Comparison of ENCODE assay signal across 18 cellular contexts in genomic region chr1:209766051-209766450, GRCh38. TPM values are rescaled to one million over a fixed set of nuclear protein-coding genes. Genes with fewer than 3 reads are reported as not detected.
DNase-seq lines count a peak whose midpoint lies in the region; ATAC-seq and TF ChIP-seq lines count a peak whose summit lies in the region.
"Had no signal": no experiment of that assay in that cellular context is flagged by ENCODE, and none has a peak within 500 bp of the region (broad histone marks: within the 10 kb centered on the region; RNA-seq: fewer than 3 reads in every experiment).

No MANE protein-coding gene starts in this region.

- no peak overlapping the region for H2BK15ac ChIP-seq in H9 (ENCODE audit: low read depth, low read length)

- H3K4ac ChIP-seq in H9 (ENCODE audit: low read depth, low read length), result no peak overlapping the region

- no peaks in the 10 kb centered on the region for H3K23me2 ChIP-seq in H9 (ENCODE audit: insufficient read length, low read depth, low read length, poor library complexity, severe bottlenecking)

- H3K14ac ChIP-seq in H9 (ENCODE audit: insufficient read depth, low read length), result no peak overlapping the region

- no peak overlapping the region for H2AFZ ChIP-seq in H9 (ENCODE audit: low read length)

- H2BK12ac ChIP-seq in H9 (ENCODE audit: insufficient read length, low read depth, low read length), result no peak overlapping the region

- no peaks in the 10 kb centered on the region for H3K9me3 Mint-ChIP-seq in activated CD4-positive, alpha-beta T cell treated with anti-CD3 and anti-CD28 coated beads, Interleukin-2, amount 10 ng/mL, durations not matched to agents 7 days and 5 days
- H3K9me3 Mint-ChIP-seq in H9 (no peaks in the 10 kb centered on the region; a peak in 1 of 5 replicates), activated B cell treated with CpG ODN at 0.5 μM for 24 hours (no peaks in the 10 kb centered on the region), naive B cell (no peaks in the 10 kb centered on the region)
- H3K9me3 Mint-ChIP-seq: neural crest cell had no signal

- no peaks in the 10 kb centered on the region for H3K27me3 Mint-ChIP-seq in activated CD4-positive, alpha-beta T cell treated with anti-CD3 and anti-CD28 coated beads, Interleukin-2, amount 10 ng/mL, durations not matched to agents 7 days and 5 days
- H3K27me3 Mint-ChIP-seq in H9 (ENCODE audit: low read depth), result peaks cover 9% of the 10 kb centered on the region
- H3K27me3 Mint-ChIP-seq in activated B cell treated with CpG ODN at 0.5 μM for 24 hours, result no peaks in the 10 kb centered on the region
- H3K27me3 Mint-ChIP-seq in naive B cell, result no peaks in the 10 kb centered on the region

- peaks cover 67% of the 10 kb centered on the region for H3K4me1 Mint-ChIP-seq in activated CD4-positive, alpha-beta T cell treated with anti-CD3 and anti-CD28 coated beads, Interleukin-2, amount 10 ng/mL, durations not matched to agents 7 days and 5 days
- H3K4me1 Mint-ChIP-seq in H9 (peaks cover 0 to 6% of the 10 kb centered on the region in 2 experiments; a peak in 1 of 4 replicates), activated B cell treated with CpG ODN at 0.5 μM for 24 hours (peaks cover 45% of the 10 kb centered on the region), naive B cell (peaks cover 20 to 72% (median 62%) of the 10 kb centered on the region in 3 donors)

- no peaks in the 10 kb centered on the region for H3K4me1 ChIP-seq in H9 (ENCODE audit: insufficient read depth, low read length)
- H3K4me1 ChIP-seq in lower lobe of right lung, result peaks cover 30% of the 10 kb centered on the region

- no peaks in the 10 kb centered on the region for H3K79me1 ChIP-seq in H9 (ENCODE audit: insufficient read depth, low read depth, low read length, poor library complexity, severe bottlenecking)

- no peaks in the 10 kb centered on the region for H3K79me2 ChIP-seq in H9 (ENCODE audit: insufficient read depth, low read length)

- intact Hi-C loops in activated B cell treated with CpG ODN at 0.5 μM for 24 hours (cut with micrococcal nuclease), result no loop called here
- intact Hi-C loops in lower lobe of right lung (cut with DNase I), result no loop called here

- no peak overlapping the region for H2BK5ac ChIP-seq in H9 (ENCODE audit: insufficient read length, low read length)

- H3K36me3 ChIP-seq in lower lobe of right lung, result no peaks in the 10 kb centered on the region
- H3K36me3 ChIP-seq: thoracic aorta had no signal

- WGBS in H9 (ENCODE audit: extremely low coverage, insufficient read length, low lambda C conversion rate), result no CpG with 5 or more reads among the region's 2 CpGs

- H3K4me2 ChIP-seq in H9 (ENCODE audit: insufficient read depth, insufficient read length, low read length), result no peak overlapping the region

- no peak overlapping the region for H2BK120ac ChIP-seq in H9 (ENCODE audit: low read depth, low read length, poor library complexity, severe bottlenecking)

- no peak for TF ChIP-seq CTCF in H9 (conservative IDR thresholded peaks at IDR 0.05)
- TF ChIP-seq CTCF in activated B cell treated with CpG ODN at 0.5 μM for 24 hours (IDR thresholded peaks at IDR 0.05), result no peak
- no peak for TF ChIP-seq CTCF in lower lobe of right lung (IDR thresholded peaks at IDR 0.05)

- H3K27ac Mint-ChIP-seq in activated CD4-positive, alpha-beta T cell treated with anti-CD3 and anti-CD28 coated beads, Interleukin-2, amount 10 ng/mL, durations not matched to agents 7 days and 5 days, result peak overlapping the region; percentile 75
- H3K27ac Mint-ChIP-seq in H9 (no peak overlapping the region), activated B cell treated with CpG ODN at 0.5 μM for 24 hours (peak overlapping the region; percentile 75), naive B cell (peak overlapping the region in 5 of 6 donors; percentile 20 to 93 (median 67))

- no peak for DNase-seq in activated CD4-positive, alpha-beta T cell treated with anti-CD3 and anti-CD28 coated beads, Interleukin-2, amount 10 ng/mL, durations not matched to agents 7 days and 5 days
- no peak for DNase-seq in activated CD4-positive, alpha-beta T cell treated with anti-CD3 and anti-CD28 coated beads for 1 hour
- no peak for DNase-seq in H9
- no peak for DNase-seq in activated B cell treated with CpG ODN at 0.5 μM for 24 hours
- no peak for DNase-seq in naive B cell
- DNase-seq in activated gamma-delta T cell treated with Interleukin-2 at 50 U/mL for 16 hours, result no peak
- DNase-seq in lower lobe of right lung, result no peak
- no peak for DNase-seq in NCI-H82 (lab: John Stamatoyannopoulos, UW)
- DNase-seq: activated CD4-positive, alpha-beta T cell treated with anti-CD3 and anti-CD28 coated beads, Interleukin-2, amount 50 U/mL, for 1 hour; activated naive CD4-positive, alpha-beta T cell; Calu3; NCI-H2029 treated with DMSO at 0.1 percent for 48 hours; NCI-H524 treated with DMSO at 0.1 percent for 48 hours; retina; RPMI8226 had no signal

- no peak overlapping the region for H4K91ac ChIP-seq in H9 (ENCODE audit: insufficient read length, low read depth, low read length)

- H3K56ac ChIP-seq in H9 (ENCODE audit: insufficient read length, low read depth, low read length), result peak overlapping the region; percentile 76

- H3K36me3 Mint-ChIP-seq in activated CD4-positive, alpha-beta T cell treated with anti-CD3 and anti-CD28 coated beads, Interleukin-2, amount 10 ng/mL, durations not matched to agents 7 days and 5 days (ENCODE audit: low read depth), result peaks cover 56% of the 10 kb centered on the region
- H3K36me3 Mint-ChIP-seq in H9 (ENCODE audit: insufficient read depth in 1 of 3, low read depth in 3 of 3) (no peaks in the 10 kb centered on the region; a peak in 1 of 7 replicates), activated B cell treated with CpG ODN at 0.5 μM for 24 hours (ENCODE audit: low read depth) (peaks cover 71% of the 10 kb centered on the region), naive B cell (peaks cover 34 to 67% of the 10 kb centered on the region in 2 donors)

- no peak overlapping the region for H3K4me3 ChIP-seq in lower lobe of right lung
- H3K4me3 ChIP-seq: lung, thoracic aorta had no signal

- H3K27me3 ChIP-seq in H9 (ENCODE audit: insufficient read depth, low read length) (no peaks in the 10 kb centered on the region), lower lobe of right lung (ENCODE audit: low read depth) (no peaks in the 10 kb centered on the region)

- H2AK5ac ChIP-seq in H9 (ENCODE audit: insufficient read length, low read length), result no peak overlapping the region

- POLR2A ChIA-PET in activated CD4-positive, alpha-beta T cell treated with anti-CD3 and anti-CD28 coated beads, Interleukin-2, amount 10 ng/mL, durations not matched to agents 7 days and 5 days (lab: Charles Lee), result interaction anchor here (4.4 kb wide), 1 partner anchor 10 kb away, joined by 48 read pairs; the partner anchor contains the start of gene TRAF3IP3
- POLR2A ChIA-PET in activated B cell treated with CpG ODN at 0.5 μM for 24 hours (lab: Charles Lee), result interaction anchor here (0.8 to 5.0 kb wide), 5 partner anchors 8 to 18 kb away, joined by 3 to 175 read pairs (median 6); partner anchors contain the start of genes C1orf74 and TRAF3IP3

- H3K27ac ChIP-seq in H9 (ENCODE audit: insufficient read length, low read depth, low read length) (no peak overlapping the region), lower lobe of right lung (no peak overlapping the region)
- H3K27ac ChIP-seq: thoracic aorta had no signal

- ATAC-seq in activated B cell treated with CpG ODN at 0.5 μM for 24 hours (ENCODE audit: low read depth) (no peak), naive B cell (ENCODE audit: low read depth in 2 of 2) (no peak), lower lobe of right lung (no peak)

- H2BK20ac ChIP-seq in H9 (ENCODE audit: low read depth, low read length, poor library complexity, severe bottlenecking), result no peak overlapping the region

- no peaks in the 10 kb centered on the region for H3K9me3 ChIP-seq in H9 (ENCODE audit: control insufficient read depth, low read depth, low read length)
- H3K9me3 ChIP-seq in lower lobe of right lung, result no peaks in the 10 kb centered on the region
- H3K9me3 ChIP-seq: thoracic aorta had no signal

- CTCF ChIA-PET in activated CD4-positive, alpha-beta T cell treated with anti-CD3 and anti-CD28 coated beads, Interleukin-2, amount 10 ng/mL, durations not matched to agents 7 days and 5 days (lab: Charles Lee), result interaction anchor here (1.6 to 7.5 kb wide), 5 partner anchors 12 to 62 kb away, joined by 3 to 74 read pairs (median 27); partner anchors contain the start of genes TRAF3IP3 and UTP25
- CTCF ChIA-PET in activated B cell treated with CpG ODN at 0.5 μM for 24 hours (lab: Charles Lee), result interaction anchor here (0.6 to 5.4 kb wide), 2 partner anchors 13 to 93 kb away, joined by 3 to 88 read pairs; partner anchors contain the start of gene TRAF3IP3

- H3K9ac ChIP-seq in H9 (ENCODE audit: extremely low read depth, insufficient read length, low read length), result no peak overlapping the region

- H3K23ac ChIP-seq in H9 (ENCODE audit: insufficient read length, low read depth, low read length), result no peak overlapping the region

- no peak overlapping the region for H3T11ph ChIP-seq in H9 (ENCODE audit: low read length)

- peaks cover 3% of the 10 kb centered on the region for H4K20me1 ChIP-seq in H9 (ENCODE audit: control insufficient read depth, insufficient read depth, insufficient read length)

- no peak overlapping the region for H3K4me3 Mint-ChIP-seq in activated CD4-positive, alpha-beta T cell treated with anti-CD3 and anti-CD28 coated beads, Interleukin-2, amount 10 ng/mL, durations not matched to agents 7 days and 5 days
- H3K4me3 Mint-ChIP-seq in H9 (no peak overlapping the region), activated B cell treated with CpG ODN at 0.5 μM for 24 hours (peak overlapping the region; percentile 17), naive B cell (peak overlapping the region in 4 of 8 donors; percentile 40 to 56 (median 50))
- H3K4me3 Mint-ChIP-seq: neural crest cell had no signal

- no peak overlapping the region for H4K5ac ChIP-seq in H9 (ENCODE audit: insufficient read length, low read depth, low read length)

- no peak overlapping the region for H4K8ac ChIP-seq in H9 (replicated peaks; ENCODE audit: insufficient read length, low read depth, low read length)

- H3K18ac ChIP-seq in H9 (ENCODE audit: insufficient read length, low read depth, low read length), result no peak overlapping the region

RNA-seq across cellular contexts. Expression of gene TRAF3IP3, which starts 10.2 kb away (rescaled TPM):
- 100 to 1,000 TPM; 426 to 434 TPM for total RNA-seq in activated CD4-positive, alpha-beta T cell treated with anti-CD3 and anti-CD28 coated beads, Interleukin-2, amount 10 ng/mL, durations not matched to agents 7 days and 5 days
- total RNA-seq in H9 (2021) (not detected in 2 replicates), activated B cell treated with CpG ODN at 0.5 μM for 24 hours (158 and 166 TPM in 2 replicates), lower lobe of right lung (12.4 TPM)
- 100 to 1,000 TPM; 161 to 281 (median 243) TPM for polyA plus RNA-seq in naive B cell (ENCODE audit: low read depth in 6 of 6)
- total RNA-seq: Calu3, neural crest cell had no signal

RNA-seq across cellular contexts. Expression of gene C1orf74, which starts 18.3 kb away (rescaled TPM):
- 1 to 10 TPM; 1.9 to 2.0 TPM for total RNA-seq in activated CD4-positive, alpha-beta T cell treated with anti-CD3 and anti-CD28 coated beads, Interleukin-2, amount 10 ng/mL, durations not matched to agents 7 days and 5 days
- total RNA-seq in H9 (2021), result 2.1 and 2.4 TPM in 2 replicates
- 3.7 TPM in 2 replicates for total RNA-seq in activated B cell treated with CpG ODN at 0.5 μM for 24 hours
- 1 to 10 TPM in 1 of 6 donors, under 1 TPM in 5; 0.45 to 1.9 (median 0.66) TPM for polyA plus RNA-seq in naive B cell (ENCODE audit: low read depth in 6 of 6)
- 1.6 TPM for total RNA-seq in lower lobe of right lung

RNA-seq across cellular contexts. Expression of gene IRF6, which starts 39.9 kb away (rescaled TPM):
- total RNA-seq in activated CD4-positive, alpha-beta T cell treated with anti-CD3 and anti-CD28 coated beads, Interleukin-2, amount 10 ng/mL, durations not matched to agents 7 days and 5 days, result not detected
- total RNA-seq in H9 (2021) (7.1 and 8.9 TPM in 2 replicates), activated B cell treated with CpG ODN at 0.5 μM for 24 hours (0.42 and 0.81 TPM in 2 replicates), lower lobe of right lung (18.2 TPM)
- polyA plus RNA-seq in naive B cell (ENCODE audit: low read depth in 6 of 6), result 1 to 10 TPM in 4 of 6 donors, under 1 TPM in 1, not detected in 1; 0.54 to 2.4 (median 1.8) TPM

Comparison
In these comparisons a context has a peak if more than half of its experiments do, and no peak if none do; other contexts are left out.
1. H3K27ac Mint-ChIP-seq: peak in activated CD4-positive, alpha-beta T cell treated with anti-CD3 and anti-CD28 coated beads, Interleukin-2, amount 10 ng/mL, durations not matched to agents 7 days and 5 days (single experiment), activated B cell treated with CpG ODN at 0.5 μM for 24 hours (single experiment) and naive B cell (5 of 6); none in H9 (0 of 3).
2. RNA of gene TRAF3IP3, which starts 10.2 kb away (total RNA-seq): 426 to 434 TPM in activated CD4-positive, alpha-beta T cell treated with anti-CD3 and anti-CD28 coated beads, Interleukin-2, amount 10 ng/mL, durations not matched to agents 7 days and 5 days, 158 to 166 TPM in activated B cell treated with CpG ODN at 0.5 μM for 24 hours and 12.4 TPM in lower lobe of right lung (single experiment); not detected in H9; every median in the first group is over 10 times any median in the second.